Comparison of ENCODE assay signal across 1 cellular context in genomic region chr18:79853993-79854364, GRCh38.
A peak's percentile ranks its signal among the peaks of the same experiment; 100 is the strongest.
TF ChIP-seq lines count a peak whose summit lies in the region.

No MANE protein-coding gene starts in this region.

TF ChIP-seq in HepG2, 621 proteins besides CTCF, POLR2A, EP300 and RAD21:
- TF ChIP-seq ZMYM4 (CRISPR knock-in tag; IDR thresholded peaks at IDR 0.05) (no peak), HNRNPL (IDR thresholded peaks at IDR 0.05; ENCODE audit: low read depth, low read length) (0 out of 2 replicates have a peak, but pooled peaks have one; percentile 13), ZNF263 (CRISPR knock-in tag; IDR thresholded peaks at IDR 0.05) (peak; percentile 28; the same call in 1 of the 2 replicates), STAG1 (CRISPR knock-in tag; IDR thresholded peaks at IDR 0.05) (peak; percentile 38), HES4 (CRISPR knock-in tag; IDR thresholded peaks at IDR 0.05; ENCODE audit: borderline replicate concordance) (no peak), DPF2 (CRISPR knock-in tag; IDR thresholded peaks at IDR 0.05; ENCODE audit: borderline replicate concordance, low read depth) (no peak), ZBTB33 (CRISPR knock-in tag; IDR thresholded peaks at IDR 0.05) (no peak)
